ENCODE assay signal across 8 cellular contexts in genomic region chrX:47649781-47650163, GRCh38. TPM values are rescaled to one million over a fixed set of nuclear protein-coding genes. Genes with fewer than 3 reads are reported as not detected.
DNase-seq lines count a peak whose midpoint lies in the region; ATAC-seq and TF ChIP-seq lines count a peak whose summit lies in the region.

No MANE protein-coding gene starts in this region.

- 1 to 2% methylated on average over 10 to 11 of the region's 11 CpGs for WGBS in sigmoid colon, 2 donors

- H3K4me1 ChIP-seq in RWPE2 (ENCODE audit: insufficient read depth, poor library complexity, severe bottlenecking): peaks cover 4% of the 10 kb centered on the region
- H3K4me1 ChIP-seq in fibroblast of lung (ENCODE audit: control insufficient read depth, extremely low read depth, insufficient read depth, low read length): peaks cover 2% of the 10 kb centered on the region
- H3K4me1 ChIP-seq in sigmoid colon: peaks cover 0 to 18% (median 12%) of the 10 kb centered on the region in 4 donors

- H3K4me3 ChIP-seq in GM12865 (ENCODE audit: low read depth, low read length) (peak overlapping the region; percentile 83), RWPE2 (ENCODE audit: severe bottlenecking) (peak overlapping the region; percentile 61), fibroblast of lung (replicated peaks in 1 of 4; ENCODE audit: control extremely low read depth in 1 of 4, insufficient read depth in 1 of 4, low read depth in 3 of 4, low read length in 4 of 4) (peak overlapping the region; percentile 54 to 77 (median 71)), sigmoid colon (peak overlapping the region; percentile 51 to 73 (median 70))

- TF ChIP-seq CTCF in GM12865 (IDR thresholded peaks at IDR 0.05; ENCODE audit: insufficient read depth, low read depth, low read length, missing control alignments): no peak
- no peak for TF ChIP-seq CTCF in RWPE2 (IDR thresholded peaks at IDR 0.05; ENCODE audit: poor library complexity, severe bottlenecking)
- no peak for TF ChIP-seq CTCF in fibroblast of lung (conservative IDR thresholded peaks at IDR 0.05 in 1 of 2, IDR thresholded peaks at IDR 0.05 in 1 of 2; ENCODE audit: low read depth in 1 of 2, low read length in 2 of 2)
- no peak for TF ChIP-seq CTCF in sigmoid colon (IDR thresholded peaks at IDR 0.05)

- no peaks in the 10 kb centered on the region for H4K20me1 ChIP-seq in fibroblast of lung (ENCODE audit: control insufficient read depth, extremely low read depth, insufficient read depth, low read length)

- TF ChIP-seq POLR2A in sigmoid colon (IDR thresholded peaks at IDR 0.05): no peak

- H3K79me2 ChIP-seq in fibroblast of lung (ENCODE audit: control insufficient read depth, insufficient read depth, low read length): peaks cover 25% of the 10 kb centered on the region

- H3K27me3 ChIP-seq in RWPE2 (ENCODE audit: insufficient read depth, poor library complexity, severe bottlenecking) (no peaks in the 10 kb centered on the region), fibroblast of lung (ENCODE audit: control insufficient read depth, insufficient read depth, low read length) (no peaks in the 10 kb centered on the region), sigmoid colon (no peaks in the 10 kb centered on the region)

- ATAC-seq in RWPE2 (ENCODE audit: low read depth) (no peak), HG03139 (IDR thresholded peaks at IDR 0.05; ENCODE audit: unreplicated experiment) (no peak)

- H2AFZ ChIP-seq in fibroblast of lung (ENCODE audit: low read length): no peak overlapping the region

- peak overlapping the region; percentile 84 for H3K9ac ChIP-seq in fibroblast of lung (ENCODE audit: insufficient read depth, low read length)

- TF ChIP-seq EP300 in sigmoid colon (IDR thresholded peaks at IDR 0.05): no peak

- intact Hi-C loops in sigmoid colon (cut with DNase I): loop anchor here (5.0 to 10.0 kb wide), 6 partner anchors 67 to 1395 kb away; partner anchors contain the start of genes ARAF, TFE3, TIMP1 and USP11

- no peaks in the 10 kb centered on the region for H3K9me3 ChIP-seq in RWPE2 (ENCODE audit: severe bottlenecking)
- H3K9me3 ChIP-seq in fibroblast of lung (ENCODE audit: control insufficient read depth, insufficient read depth, low read depth, low read length): no peaks in the 10 kb centered on the region
- no peaks in the 10 kb centered on the region for H3K9me3 ChIP-seq in sigmoid colon

- peaks cover 23% of the 10 kb centered on the region for H3K36me3 ChIP-seq in RWPE2 (ENCODE audit: low read depth)
- peaks cover 5% of the 10 kb centered on the region for H3K36me3 ChIP-seq in fibroblast of lung (ENCODE audit: control insufficient read depth, insufficient read depth, low read length)
- H3K36me3 ChIP-seq in sigmoid colon: no peaks in the 10 kb centered on the region

- H3K4me2 ChIP-seq in fibroblast of lung (ENCODE audit: extremely low read depth, insufficient read depth, low read length): peak overlapping the region; percentile 79

- peak overlapping the region; percentile 35 for H3K27ac ChIP-seq in RWPE2 (ENCODE audit: poor library complexity, severe bottlenecking)
- H3K27ac ChIP-seq in fibroblast of lung (ENCODE audit: insufficient read depth, low read length): peak overlapping the region; percentile 89
- H3K27ac ChIP-seq in sigmoid colon: peak overlapping the region; percentile 86 to 92 (median 88)

- DNase-seq in GM12865 (ENCODE audit: low read depth) (no peak), RWPE2 (ENCODE audit: low spot score) (no peak), fibroblast of lung (ENCODE audit: low read depth in 2 of 2) (no peak), sigmoid colon (no peak), NCI-H1694 (lab: John Stamatoyannopoulos, UW) (no peak), T1000 (lab: John Stamatoyannopoulos, UW) (no peak)
- DNase-seq in stimulated activated CD4-positive, alpha-beta T cell treated with anti-CD3 and anti-CD28 coated beads, Interleukin-4, amount 100 ng/mL, for 4 hours: no peak

RNA-seq across cellular contexts. Expression of gene ELK1, which starts 0.6 kb away (rescaled TPM):
- total RNA-seq in fibroblast of lung: 13.9 and 14.4 TPM in 2 replicates
- 25.3 and 27.5 TPM in 2 replicates for polyA plus RNA-seq in fibroblast of lung
- 27.8 and 36.7 TPM in 2 replicates for polyA plus RNA-seq in fibroblast of lung (2012)
- polyA minus RNA-seq in fibroblast of lung (ENCODE audit: low replicate concordance): 32.3 and 51.8 TPM in 2 replicates
- 10 to 100 TPM; 12.1 to 18.8 (median 16.8) TPM for total RNA-seq in sigmoid colon
- polyA plus RNA-seq in sigmoid colon: 10 to 100 TPM; 16.4 to 22.3 (median 21.6) TPM

RNA-seq across cellular contexts. Expression of gene UXT, which starts 9.2 kb away (rescaled TPM):
- 111 and 143 TPM in 2 replicates for total RNA-seq in fibroblast of lung
- 114 and 141 TPM in 2 replicates for polyA plus RNA-seq in fibroblast of lung
- 154 TPM in 2 replicates for polyA plus RNA-seq in fibroblast of lung (2012)
- 37.4 and 38.1 TPM in 2 replicates for polyA minus RNA-seq in fibroblast of lung (ENCODE audit: low replicate concordance)
- 100 to 1,000 TPM; 102 to 159 (median 143) TPM for total RNA-seq in sigmoid colon
- 100 to 1,000 TPM; 175 to 334 (median 238) TPM for polyA plus RNA-seq in sigmoid colon

RNA-seq across cellular contexts. Expression of gene CFP, which starts 20.0 kb away (rescaled TPM):
- total RNA-seq in fibroblast of lung (under 0.01 and 0.17 TPM in 2 replicates), sigmoid colon (10 to 100 TPM in 3 of 4 donors, 1 to 10 TPM in 1; 6.1 to 14.3 (median 10.9) TPM)
- polyA plus RNA-seq in fibroblast of lung (0.08 and 0.17 TPM in 2 replicates), sigmoid colon (1 to 10 TPM; 3.0 to 7.0 (median 4.4) TPM)
- polyA plus RNA-seq in fibroblast of lung (2012): 0.52 and 0.71 TPM in 2 replicates
- not detected in 2 replicates for polyA minus RNA-seq in fibroblast of lung (ENCODE audit: low replicate concordance)

RNA-seq across cellular contexts. Expression of gene SYN1, which starts 30.1 kb away (rescaled TPM):
- total RNA-seq in fibroblast of lung: under 0.01 and 0.17 TPM in 2 replicates
- polyA plus RNA-seq in fibroblast of lung: 0.56 and 1.4 TPM in 2 replicates
- polyA plus RNA-seq in fibroblast of lung (2012): 1.0 and 1.9 TPM in 2 replicates
- 2.2 and 11.2 TPM in 2 replicates for polyA minus RNA-seq in fibroblast of lung (ENCODE audit: low replicate concordance)
- total RNA-seq in sigmoid colon: 1 to 10 TPM in 2 of 4 donors, under 1 TPM in 2; 0.16 to 1.4 (median 1.0) TPM
- 1 to 10 TPM in 1 of 3 donors, under 1 TPM in 1, not detected in 1; 0.46 to 1.6 TPM for polyA plus RNA-seq in sigmoid colon

Comparison
In these comparisons a context has a peak if more than half of its experiments do, and no peak if none do; other contexts are left out.
1. H3K27ac ChIP-seq: peak in every context shown above with its lines; median percentile 89 in fibroblast of lung; 88 in sigmoid colon; 35 in RWPE2.